1 cellular context compared by ENCODE assay signal in genomic region chr10:82020999-82021398, GRCh38.
TF ChIP-seq lines count a peak whose summit lies in the region.

No MANE protein-coding gene starts in this region.

TF ChIP-seq in HepG2, 621 proteins besides CTCF, POLR2A, EP300 and RAD21 (continued from another document):
- TF ChIP-seq TCF7 (IDR thresholded peaks at IDR 0.05; ENCODE audit: low read depth) (no peak), ZNF501 (CRISPR knock-in tag; IDR thresholded peaks at IDR 0.05) (no peak), SKI (IDR thresholded peaks at IDR 0.05; ENCODE audit: partially characterized antibody) (no peak), ZNF296 (CRISPR knock-in tag; conservative IDR thresholded peaks at IDR 0.05) (no peak), FOXC1 (CRISPR knock-in tag; IDR thresholded peaks at IDR 0.05; ENCODE audit: borderline replicate concordance) (no peak), ZNF264 (CRISPR knock-in tag; IDR thresholded peaks at IDR 0.05) (no peak), SPEN (CRISPR knock-in tag; IDR thresholded peaks at IDR 0.05; ENCODE audit: low read depth) (no peak), KMT2B (CRISPR knock-in tag; IDR thresholded peaks at IDR 0.05) (no peak), TRIM22 (IDR thresholded peaks at IDR 0.05) (no peak), DZIP1 (CRISPR knock-in tag; IDR thresholded peaks at IDR 0.05) (no peak), ZBTB34 (CRISPR knock-in tag; IDR thresholded peaks at IDR 0.05) (no peak)
